Comparison of ENCODE assay signal across 16 cellular contexts in genomic region chr2:217941339-217941738, GRCh38.
DNase-seq lines count a peak whose midpoint lies in the region; ATAC-seq and TF ChIP-seq lines count a peak whose summit lies in the region.
"Had no signal": no experiment of that assay in that cellular context is flagged by ENCODE, and none has a peak within 500 bp of the region (broad histone marks: within the 10 kb centered on the region; RNA-seq: fewer than 3 reads in every experiment).

No MANE protein-coding gene starts in this region.

- H3K9ac ChIP-seq in SK-N-SH = no peak overlapping the region; the same call in 1 of the 2 replicates

- WGBS in SK-N-SH (ENCODE audit: low lambda C conversion rate) = 97% methylated on average over 8 of the region's 11 CpGs
- 31% methylated on average over 11 of the region's 11 CpGs for WGBS in urinary bladder

- POLR2A ChIA-PET in SK-N-SH (lab: Yijun Ruan, JAX) = no interaction called here

- intact Hi-C loops in left cardiac atrium (cut with DNase I) = loop anchor here (5.0 kb wide), 1 partner anchor 39 kb away; no protein-coding TSS in a partner anchor
- intact Hi-C loops in posterior vena cava (cut with DNase I) = loop anchor here in 1 of 2 donors (5.0 kb wide), 2 partner anchors 34 to 36 kb away; no protein-coding TSS in a partner anchor

- H3K36me3 ChIP-seq in SK-N-SH (replicated peaks in 1 of 2; ENCODE audit: control insufficient read depth in 1 of 2, insufficient read depth in 2 of 2, low read length in 1 of 2) (no peaks in the 10 kb centered on the region), urinary bladder (ENCODE audit: insufficient read depth) (no peaks in the 10 kb centered on the region)

- no peaks in the 10 kb centered on the region for H3K9me2 ChIP-seq in SK-N-SH

- H3K27ac ChIP-seq in SK-N-SH (ENCODE audit: low read depth in 2 of 2, low read length in 1 of 2) (no peak overlapping the region; a peak in 1 of 4 replicates), urinary bladder (ENCODE audit: low read depth) (peak overlapping the region; percentile 63)

- H3K4me3 ChIP-seq in SK-N-SH (ENCODE audit: low read depth in 2 of 2, low read length in 1 of 2) (peak overlapping the region in 1 of 2 experiments; percentile 70; a peak in 1 of 4 replicates), urinary bladder (ENCODE audit: low read depth, low read length) (peak overlapping the region; percentile 50)

- H3F3A ChIP-seq in SK-N-SH (replicated peaks; ENCODE audit: insufficient read depth) = peaks cover 21% of the 10 kb centered on the region

- no peaks in the 10 kb centered on the region for H3K27me3 ChIP-seq in SK-N-SH (ENCODE audit: insufficient read depth)

- DNase-seq in SK-N-SH (no peak), left cardiac atrium (peak; percentile 55), posterior vena cava (ENCODE audit: low spot score) (peak; percentile 79), NCI-H187 (lab: John Stamatoyannopoulos, UW) (no peak), cortex of kidney (lab: John Stamatoyannopoulos, UW) (no peak)
- DNase-seq: activated CD8-positive, alpha-beta memory T cell treated with anti-CD3 and anti-CD28 coated beads for 24 hours; activated naive CD4-positive, alpha-beta T cell treated with anti-CD3 and anti-CD28 coated beads, Interleukin-2, amount 50 U/mL, for 16 hours; DMS153; effector memory CD4-positive, alpha-beta T cell; HCEC 1CT; naive thymus-derived CD4-positive, alpha-beta T cell; OCI-M1 had no signal

- no peak for TF ChIP-seq RAD21 in SK-N-SH (IDR thresholded peaks at IDR 0.05; ENCODE audit: low read length)

- H3K4me2 ChIP-seq in SK-N-SH = peak overlapping the region; percentile 99

- H3K79me2 ChIP-seq in SK-N-SH (ENCODE audit: insufficient read depth) = peaks cover 93% of the 10 kb centered on the region

- TF ChIP-seq CTCF in SK-N-SH (IDR thresholded peaks at IDR 0.05) = no peak

- CTCF ChIA-PET in SK-N-SH (lab: Yijun Ruan, JAX) = interaction anchor here (0.8 to 5.1 kb wide), 3 partner anchors 8 to 154 kb away, joined by 3 to 47 read pairs (median 3); no protein-coding TSS in a partner anchor

- peaks cover 62% of the 10 kb centered on the region for H4K20me1 ChIP-seq in SK-N-SH (ENCODE audit: insufficient read depth)

- no peak for ATAC-seq in SK-N-SH treated with all-trans-retinoic acid at 6 μM for 48 hours
- ATAC-seq in left cardiac atrium = no peak
- ATAC-seq in HG03571 (IDR thresholded peaks at IDR 0.05; ENCODE audit: unreplicated experiment) = no peak
- ATAC-seq: naive thymus-derived CD4-positive, alpha-beta T cell; stimulated activated effector memory CD8-positive, alpha-beta T cell treated with anti-CD3 and anti-CD28 coated beads, Interleukin-12 subunit alpha, Interleukin-12 subunit beta, amount 100 ng/mL, for 72 hours had no signal

- no peak overlapping the region for H2AFZ ChIP-seq in SK-N-SH (ENCODE audit: low read depth)

- H3K4me1 ChIP-seq in SK-N-SH (ENCODE audit: control insufficient read depth in 1 of 2, insufficient read depth in 2 of 2, low read depth in 1 of 2, low read length in 1 of 2) (peaks cover 30 to 95% of the 10 kb centered on the region in 2 experiments), urinary bladder (ENCODE audit: insufficient read depth) (no peaks in the 10 kb centered on the region)

- no peak for TF ChIP-seq EP300 in SK-N-SH (IDR thresholded peaks at IDR 0.05; ENCODE audit: borderline replicate concordance in 1 of 2, low read depth in 1 of 2, low read length in 1 of 2)

- H3K9me3 ChIP-seq in SK-N-SH = no peaks in the 10 kb centered on the region

TF ChIP-seq in SK-N-SH, 30 proteins besides CTCF, POLR2A, EP300 and RAD21 (continues in another document):
- TF ChIP-seq TAF1 (IDR thresholded peaks at IDR 0.05; ENCODE audit: borderline replicate concordance, low read depth, low read length) (no peak), NRF1 (IDR thresholded peaks at IDR 0.05; ENCODE audit: low read depth, low read length) (no peak), MEF2A (IDR thresholded peaks at IDR 0.05; ENCODE audit: borderline replicate concordance, low read depth) (no peak), TEAD4 (IDR thresholded peaks at IDR 0.05; ENCODE audit: borderline replicate concordance, insufficient read depth) (no peak), ELF1 (IDR thresholded peaks at IDR 0.05) (no peak), GABPA (IDR thresholded peaks at IDR 0.05; ENCODE audit: low read depth) (no peak), SIN3A (IDR thresholded peaks at IDR 0.05; ENCODE audit: borderline replicate concordance, low read depth, low read length) (no peak), FOSL2 (IDR thresholded peaks at IDR 0.05; ENCODE audit: borderline replicate concordance, low read depth) (no peak), JUND (IDR thresholded peaks at IDR 0.05) (no peak), FOXJ3 (CRISPR knock-in tag; IDR thresholded peaks at IDR 0.05) (no peak), REST (IDR thresholded peaks at IDR 0.05; ENCODE audit: low read depth, low read length) (no peak), EZH2phosphoT487 (IDR thresholded peaks at IDR 0.05; ENCODE audit: borderline replicate concordance, low read depth) (no peak), GATA2 (CRISPR knock-in tag; IDR thresholded peaks at IDR 0.05) (no peak)

TF ChIP-seq in SK-N-SH treated with all-trans-retinoic acid at 6 μM for 48 hours, 23 proteins besides CTCF, POLR2A, EP300 and RAD21:
- no peak for TF ChIP-seq TCF4 (CRISPR knock-in tag; IDR thresholded peaks at IDR 0.05; ENCODE audit: borderline replicate concordance)
- TF ChIP-seq ZFP3 (CRISPR knock-in tag; IDR thresholded peaks at IDR 0.05) = no peak
- TF ChIP-seq PPARA (CRISPR knock-in tag; IDR thresholded peaks at IDR 0.05; ENCODE audit: borderline replicate concordance) = no peak
- no peak for TF ChIP-seq TSHZ2 (CRISPR knock-in tag; IDR thresholded peaks at IDR 0.05)
- TF ChIP-seq RARB (CRISPR knock-in tag; IDR thresholded peaks at IDR 0.05) = no peak
- TF ChIP-seq ZFP30 (CRISPR knock-in tag; IDR thresholded peaks at IDR 0.05) = no peak

Comparison
In these comparisons a context has a peak if more than half of its experiments do, and no peak if none do; other contexts are left out.
1. DNase-seq: peak in left cardiac atrium (single experiment) and posterior vena cava (single experiment); none in SK-N-SH (single experiment), NCI-H187 (0 of 2) and cortex of kidney (single experiment).